In the genomic region with DNA sequence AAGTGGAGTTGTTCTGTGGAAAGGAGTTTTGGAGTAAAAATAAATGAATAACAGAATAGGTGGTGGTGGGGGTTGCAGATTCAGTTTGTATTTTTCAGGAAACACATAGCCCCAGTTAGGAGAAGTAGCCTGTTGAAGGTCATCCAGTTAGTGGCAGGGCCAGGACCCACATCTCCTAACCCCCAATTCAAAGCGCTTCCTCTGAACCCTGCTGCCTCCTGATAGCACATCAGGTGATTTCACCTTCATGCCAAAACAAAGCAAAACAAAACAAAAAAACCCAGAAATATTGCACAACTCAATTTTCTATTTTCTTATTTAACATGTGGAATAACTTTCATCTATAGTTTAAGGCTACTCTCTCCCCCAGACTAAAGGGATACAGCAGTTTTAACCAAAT, we compare ENCODE assay signal across 3 cellular contexts.
TF ChIP-seq lines count a peak whose summit lies in the region.

No MANE protein-coding gene starts in this region.

TF ChIP-seq in WTC11, 78 proteins besides CTCF, POLR2A, EP300 and RAD21 (continued from another document and continues in another):
- TF ChIP-seq, protein P1, sequence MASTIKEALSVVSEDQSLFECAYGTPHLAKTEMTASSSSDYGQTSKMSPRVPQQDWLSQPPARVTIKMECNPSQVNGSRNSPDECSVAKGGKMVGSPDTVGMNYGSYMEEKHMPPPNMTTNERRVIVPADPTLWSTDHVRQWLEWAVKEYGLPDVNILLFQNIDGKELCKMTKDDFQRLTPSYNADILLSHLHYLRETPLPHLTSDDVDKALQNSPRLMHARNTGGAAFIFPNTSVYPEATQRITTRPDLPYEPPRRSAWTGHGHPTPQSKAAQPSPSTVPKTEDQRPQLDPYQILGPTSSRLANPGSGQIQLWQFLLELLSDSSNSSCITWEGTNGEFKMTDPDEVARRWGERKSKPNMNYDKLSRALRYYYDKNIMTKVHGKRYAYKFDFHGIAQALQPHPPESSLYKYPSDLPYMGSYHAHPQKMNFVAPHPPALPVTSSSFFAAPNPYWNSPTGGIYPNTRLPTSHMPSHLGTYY (CRISPR knock-in tag; IDR thresholded peaks at IDR 0.05) = no peak
- TF ChIP-seq ATF1 (CRISPR knock-in tag; IDR thresholded peaks at IDR 0.05) = no peak
- TF ChIP-seq, protein P2, sequence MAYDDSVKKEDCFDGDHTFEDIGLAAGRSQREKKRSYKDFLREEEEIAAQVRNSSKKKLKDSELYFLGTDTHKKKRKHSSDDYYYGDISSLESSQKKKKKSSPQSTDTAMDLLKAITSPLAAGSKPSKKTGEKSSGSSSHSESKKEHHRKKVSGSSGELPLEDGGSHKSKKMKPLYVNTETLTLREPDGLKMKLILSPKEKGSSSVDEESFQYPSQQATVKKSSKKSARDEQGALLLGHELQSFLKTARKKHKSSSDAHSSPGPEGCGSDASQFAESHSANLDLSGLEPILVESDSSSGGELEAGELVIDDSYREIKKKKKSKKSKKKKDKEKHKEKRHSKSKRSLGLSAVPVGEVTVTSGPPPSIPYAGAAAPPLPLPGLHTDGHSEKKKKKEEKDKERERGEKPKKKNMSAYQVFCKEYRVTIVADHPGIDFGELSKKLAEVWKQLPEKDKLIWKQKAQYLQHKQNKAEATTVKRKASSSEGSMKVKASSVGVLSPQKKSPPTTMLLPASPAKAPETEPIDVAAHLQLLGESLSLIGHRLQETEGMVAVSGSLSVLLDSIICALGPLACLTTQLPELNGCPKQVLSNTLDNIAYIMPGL (CRISPR knock-in tag; IDR thresholded peaks at IDR 0.05) = no peak
- TF ChIP-seq, protein P3, sequence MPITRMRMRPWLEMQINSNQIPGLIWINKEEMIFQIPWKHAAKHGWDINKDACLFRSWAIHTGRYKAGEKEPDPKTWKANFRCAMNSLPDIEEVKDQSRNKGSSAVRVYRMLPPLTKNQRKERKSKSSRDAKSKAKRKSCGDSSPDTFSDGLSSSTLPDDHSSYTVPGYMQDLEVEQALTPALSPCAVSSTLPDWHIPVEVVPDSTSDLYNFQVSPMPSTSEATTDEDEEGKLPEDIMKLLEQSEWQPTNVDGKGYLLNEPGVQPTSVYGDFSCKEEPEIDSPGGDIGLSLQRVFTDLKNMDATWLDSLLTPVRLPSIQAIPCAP (CRISPR knock-in tag; IDR thresholded peaks at IDR 0.05) = no peak
- TF ChIP-seq, protein P4, sequence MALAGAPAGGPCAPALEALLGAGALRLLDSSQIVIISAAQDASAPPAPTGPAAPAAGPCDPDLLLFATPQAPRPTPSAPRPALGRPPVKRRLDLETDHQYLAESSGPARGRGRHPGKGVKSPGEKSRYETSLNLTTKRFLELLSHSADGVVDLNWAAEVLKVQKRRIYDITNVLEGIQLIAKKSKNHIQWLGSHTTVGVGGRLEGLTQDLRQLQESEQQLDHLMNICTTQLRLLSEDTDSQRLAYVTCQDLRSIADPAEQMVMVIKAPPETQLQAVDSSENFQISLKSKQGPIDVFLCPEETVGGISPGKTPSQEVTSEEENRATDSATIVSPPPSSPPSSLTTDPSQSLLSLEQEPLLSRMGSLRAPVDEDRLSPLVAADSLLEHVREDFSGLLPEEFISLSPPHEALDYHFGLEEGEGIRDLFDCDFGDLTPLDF (CRISPR knock-in tag; IDR thresholded peaks at IDR 0.05) = no peak
- no peak for TF ChIP-seq ZNF396 (CRISPR knock-in tag; IDR thresholded peaks at IDR 0.05; ENCODE audit: borderline replicate concordance)
- TF ChIP-seq, protein P5, sequence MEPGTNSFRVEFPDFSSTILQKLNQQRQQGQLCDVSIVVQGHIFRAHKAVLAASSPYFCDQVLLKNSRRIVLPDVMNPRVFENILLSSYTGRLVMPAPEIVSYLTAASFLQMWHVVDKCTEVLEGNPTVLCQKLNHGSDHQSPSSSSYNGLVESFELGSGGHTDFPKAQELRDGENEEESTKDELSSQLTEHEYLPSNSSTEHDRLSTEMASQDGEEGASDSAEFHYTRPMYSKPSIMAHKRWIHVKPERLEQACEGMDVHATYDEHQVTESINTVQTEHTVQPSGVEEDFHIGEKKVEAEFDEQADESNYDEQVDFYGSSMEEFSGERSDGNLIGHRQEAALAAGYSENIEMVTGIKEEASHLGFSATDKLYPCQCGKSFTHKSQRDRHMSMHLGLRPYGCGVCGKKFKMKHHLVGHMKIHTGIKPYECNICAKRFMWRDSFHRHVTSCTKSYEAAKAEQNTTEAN (CRISPR knock-in tag; IDR thresholded peaks at IDR 0.05) = no peak
- TF ChIP-seq OVOL2 (CRISPR knock-in tag; IDR thresholded peaks at IDR 0.05; ENCODE audit: borderline replicate concordance) = no peak
- TF ChIP-seq NFE2L1 (CRISPR knock-in tag; IDR thresholded peaks at IDR 0.05) = no peak

TF ChIP-seq in endothelial cell of umbilical vein, 7 proteins besides CTCF, POLR2A, EP300 and RAD21 (continued from another document):
- no peak for TF ChIP-seq POLR2AphosphoS5 (IDR thresholded peaks at IDR 0.05; ENCODE audit: insufficient read depth, low read depth, low read length)
- no peak for TF ChIP-seq FOS (IDR thresholded peaks at IDR 0.05; ENCODE audit: borderline replicate concordance, insufficient read depth, low read length)
- TF ChIP-seq GATA2 (IDR thresholded peaks at IDR 0.05; ENCODE audit: insufficient read depth, insufficient read length, low read depth, low read length) = no peak
- TF ChIP-seq JUN (IDR thresholded peaks at IDR 0.05; ENCODE audit: borderline replicate concordance, insufficient read depth, insufficient read length, low read depth) = no peak
TF ChIP-seq in endothelial cell of umbilical vein: peak in this region for 0.

TF ChIP-seq in liver, 16 proteins besides CTCF, POLR2A, EP300 and RAD21 (continued from another document):
- TF ChIP-seq, protein P6, sequence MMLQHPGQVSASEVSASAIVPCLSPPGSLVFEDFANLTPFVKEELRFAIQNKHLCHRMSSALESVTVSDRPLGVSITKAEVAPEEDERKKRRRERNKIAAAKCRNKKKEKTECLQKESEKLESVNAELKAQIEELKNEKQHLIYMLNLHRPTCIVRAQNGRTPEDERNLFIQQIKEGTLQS (IDR thresholded peaks at IDR 0.05) = no peak
- TF ChIP-seq GABPA (IDR thresholded peaks at IDR 0.05 in 1 of 2, conservative IDR thresholded peaks at IDR 0.05 in 1 of 2) (peak in 1 of 2 donors; percentile 30), RXRA (IDR thresholded peaks at IDR 0.05) (peak; percentile 82 to 93), FOXA2 (IDR thresholded peaks at IDR 0.05) (peak; percentile 7), HNF4A (conservative IDR thresholded peaks at IDR 0.05) (peak; percentile 64 to 79), JUND (IDR thresholded peaks at IDR 0.05) (peak; percentile 33 to 63), SP1 (IDR thresholded peaks at IDR 0.05) (peak; percentile 64), NR2F2 (IDR thresholded peaks at IDR 0.05) (peak; percentile 57), TAF1 (conservative IDR thresholded peaks at IDR 0.05) (peak; percentile 57), FOXA1 (IDR thresholded peaks at IDR 0.05) (no peak), EGR1 (IDR thresholded peaks at IDR 0.05; ENCODE audit: low read depth in 2 of 2) (peak in 1 of 2 donors; percentile 67)
- TF ChIP-seq, protein P7, sequence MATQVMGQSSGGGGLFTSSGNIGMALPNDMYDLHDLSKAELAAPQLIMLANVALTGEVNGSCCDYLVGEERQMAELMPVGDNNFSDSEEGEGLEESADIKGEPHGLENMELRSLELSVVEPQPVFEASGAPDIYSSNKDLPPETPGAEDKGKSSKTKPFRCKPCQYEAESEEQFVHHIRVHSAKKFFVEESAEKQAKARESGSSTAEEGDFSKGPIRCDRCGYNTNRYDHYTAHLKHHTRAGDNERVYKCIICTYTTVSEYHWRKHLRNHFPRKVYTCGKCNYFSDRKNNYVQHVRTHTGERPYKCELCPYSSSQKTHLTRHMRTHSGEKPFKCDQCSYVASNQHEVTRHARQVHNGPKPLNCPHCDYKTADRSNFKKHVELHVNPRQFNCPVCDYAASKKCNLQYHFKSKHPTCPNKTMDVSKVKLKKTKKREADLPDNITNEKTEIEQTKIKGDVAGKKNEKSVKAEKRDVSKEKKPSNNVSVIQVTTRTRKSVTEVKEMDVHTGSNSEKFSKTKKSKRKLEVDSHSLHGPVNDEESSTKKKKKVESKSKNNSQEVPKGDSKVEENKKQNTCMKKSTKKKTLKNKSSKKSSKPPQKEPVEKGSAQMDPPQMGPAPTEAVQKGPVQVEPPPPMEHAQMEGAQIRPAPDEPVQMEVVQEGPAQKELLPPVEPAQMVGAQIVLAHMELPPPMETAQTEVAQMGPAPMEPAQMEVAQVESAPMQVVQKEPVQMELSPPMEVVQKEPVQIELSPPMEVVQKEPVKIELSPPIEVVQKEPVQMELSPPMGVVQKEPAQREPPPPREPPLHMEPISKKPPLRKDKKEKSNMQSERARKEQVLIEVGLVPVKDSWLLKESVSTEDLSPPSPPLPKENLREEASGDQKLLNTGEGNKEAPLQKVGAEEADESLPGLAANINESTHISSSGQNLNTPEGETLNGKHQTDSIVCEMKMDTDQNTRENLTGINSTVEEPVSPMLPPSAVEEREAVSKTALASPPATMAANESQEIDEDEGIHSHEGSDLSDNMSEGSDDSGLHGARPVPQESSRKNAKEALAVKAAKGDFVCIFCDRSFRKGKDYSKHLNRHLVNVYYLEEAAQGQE (IDR thresholded peaks at IDR 0.05) = peak; percentile 74
- TF ChIP-seq, protein P8, sequence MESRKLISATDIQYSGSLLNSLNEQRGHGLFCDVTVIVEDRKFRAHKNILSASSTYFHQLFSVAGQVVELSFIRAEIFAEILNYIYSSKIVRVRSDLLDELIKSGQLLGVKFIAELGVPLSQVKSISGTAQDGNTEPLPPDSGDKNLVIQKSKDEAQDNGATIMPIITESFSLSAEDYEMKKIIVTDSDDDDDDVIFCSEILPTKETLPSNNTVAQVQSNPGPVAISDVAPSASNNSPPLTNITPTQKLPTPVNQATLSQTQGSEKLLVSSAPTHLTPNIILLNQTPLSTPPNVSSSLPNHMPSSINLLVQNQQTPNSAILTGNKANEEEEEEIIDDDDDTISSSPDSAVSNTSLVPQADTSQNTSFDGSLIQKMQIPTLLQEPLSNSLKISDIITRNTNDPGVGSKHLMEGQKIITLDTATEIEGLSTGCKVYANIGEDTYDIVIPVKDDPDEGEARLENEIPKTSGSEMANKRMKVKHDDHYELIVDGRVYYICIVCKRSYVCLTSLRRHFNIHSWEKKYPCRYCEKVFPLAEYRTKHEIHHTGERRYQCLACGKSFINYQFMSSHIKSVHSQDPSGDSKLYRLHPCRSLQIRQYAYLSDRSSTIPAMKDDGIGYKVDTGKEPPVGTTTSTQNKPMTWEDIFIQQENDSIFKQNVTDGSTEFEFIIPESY (IDR thresholded peaks at IDR 0.05) = peak; percentile 75
